30 cellular contexts compared by ENCODE assay signal in genomic region chr2:158467248-158467647, GRCh38. TPM values are rescaled to one million over a fixed set of nuclear protein-coding genes. Genes with fewer than 3 reads are reported as not detected.
"Had no signal": no experiment of that assay in that cellular context is flagged by ENCODE, and none has a peak within 500 bp of the region (broad histone marks: within the 10 kb centered on the region; RNA-seq: fewer than 3 reads in every experiment).

No MANE protein-coding gene starts in this region.

- FAIRE-seq: kidney, pancreas, urothelium cell line had no signal

- H3K27me3 ChIP-seq: hepatocyte, left lung, pancreas, stomach, testis, thyroid gland, transverse colon, upper lobe of right lung had no signal

- DNase-seq: kidney; left colon; left lung; lower lobe of right lung; mammary epithelial cell; mesenchymal stem cell; naive thymus-derived CD8-positive, alpha-beta T cell; nucleus accumbens; pancreas; posterior cingulate gyrus; retina; right cardiac atrium; stimulated activated CD4-positive, alpha-beta T cell treated with anti-CD3 and anti-CD28 coated beads, Interleukin-12 subunit alpha, Interleukin-12 subunit beta, amount 100 ng/mL, for 4 hours; stimulated activated CD4-positive, alpha-beta T cell treated with anti-CD3 and anti-CD28 coated beads, Interleukin-15, amount 100 ng/mL, for 24 hours; stimulated activated CD4-positive, alpha-beta T cell treated with anti-CD3 and anti-CD28 coated beads, Interleukin-4, amount 100 ng/mL, for 24 hours; stimulated activated CD8-positive, alpha-beta memory T cell treated with anti-CD3 and anti-CD28 coated beads, Interleukin-4, amount 100 ng/mL, for 48 hours; stimulated activated naive B cell treated with anti-CD40 and anti-IgM and Interleukin-4, amounts not matched to agents 10 μg/mL and 1 μg/mL and 100 μg/mL, for 72 hours; stimulated activated naive CD8-positive, alpha-beta T cell treated with anti-CD3 and anti-CD28 coated beads, Interleukin-15, Interleukin-2, amounts not matched to agents 100 U/mL and 50 U/mL, for 24 hours; stomach; testis; thyroid gland; transverse colon; upper lobe of right lung had no signal

- H3K4me1 Mint-ChIP-seq: naive thymus-derived CD8-positive, alpha-beta T cell; neural crest cell; stimulated activated naive B cell treated with anti-CD40 and anti-IgM and Interleukin-4, amounts not matched to agents 10 μg/mL and 1 μg/mL and 100 μg/mL, for 72 hours had no signal

- H3K27ac ChIP-seq: hepatocyte, left lung, lower lobe of right lung, pancreas, prostate gland, skin epidermis, stomach, testis, thyroid gland, transverse colon, upper lobe of right lung had no signal

- H3K27me3 Mint-ChIP-seq: naive thymus-derived CD8-positive, alpha-beta T cell; stimulated activated naive B cell treated with anti-CD40 and anti-IgM and Interleukin-4, amounts not matched to agents 10 μg/mL and 1 μg/mL and 100 μg/mL, for 72 hours had no signal

- H3K36me3 ChIP-seq: left lung, lower lobe of right lung, pancreas, prostate gland, thyroid gland, transverse colon, upper lobe of right lung had no signal

- H3K9me3 ChIP-seq: left lung, lower lobe of right lung, pancreas, prostate gland, stomach, testis, thyroid gland, transverse colon, upper lobe of right lung had no signal

- H3K4me3 Mint-ChIP-seq: naive thymus-derived CD8-positive, alpha-beta T cell; nephron; neural crest cell; stimulated activated naive B cell treated with anti-CD40 and anti-IgM and Interleukin-4, amounts not matched to agents 10 μg/mL and 1 μg/mL and 100 μg/mL, for 72 hours had no signal

- H3K4me3 ChIP-seq: hepatocyte, left lung, lower lobe of right lung, pancreas, prostate gland, skin epidermis, stomach, testis, thyroid gland, transverse colon, upper lobe of right lung had no signal

- H2AFZ ChIP-seq: hepatocyte had no signal

- H3K4me1 ChIP-seq: lower lobe of right lung, prostate gland, testis, transverse colon, upper lobe of right lung had no signal

- H3K4me2 ChIP-seq: hepatocyte had no signal

- ATAC-seq: left colon; left lung; lower lobe of right lung; naive thymus-derived CD8-positive, alpha-beta T cell; pancreas; right cardiac atrium; sciatic nerve; stimulated activated naive B cell treated with anti-CD40 and anti-IgM and Interleukin-4, amounts not matched to agents 10 μg/mL and 1 μg/mL and 100 μg/mL, for 72 hours; stimulated activated naive CD8-positive, alpha-beta T cell treated with anti-CD3 and anti-CD28 coated beads, Interleukin-15, Interleukin-2, amounts not matched to agents 100 U/mL and 50 U/mL, for 24 hours; upper lobe of right lung had no signal

- H3K9me3 Mint-ChIP-seq: neural crest cell; stimulated activated naive B cell treated with anti-CD40 and anti-IgM and Interleukin-4, amounts not matched to agents 10 μg/mL and 1 μg/mL and 100 μg/mL, for 72 hours had no signal

- H3K27ac Mint-ChIP-seq: naive thymus-derived CD8-positive, alpha-beta T cell; nephron; stimulated activated naive B cell treated with anti-CD40 and anti-IgM and Interleukin-4, amounts not matched to agents 10 μg/mL and 1 μg/mL and 100 μg/mL, for 72 hours had no signal

RNA-seq across cellular contexts. Expression of gene CCDC148, which starts 10.7 kb away (rescaled TPM):
- total RNA-seq: naive thymus-derived CD8-positive, alpha-beta T cell had no signal
- polyA plus RNA-seq: naive thymus-derived CD8-positive, alpha-beta T cell had no signal
